1 cellular context compared by ENCODE assay signal in genomic region chr5:181187500-181188213, GRCh38.
TF ChIP-seq lines count a peak whose summit lies in the region.

No MANE protein-coding gene starts in this region.

TF ChIP-seq in HepG2, 621 proteins besides CTCF, POLR2A, EP300 and RAD21 (continued from another document and continues in another):
- TF ChIP-seq ZNF276 (CRISPR knock-in tag; IDR thresholded peaks at IDR 0.05; ENCODE audit: low read depth) (0 out of 2 replicates have a peak, but pooled peaks have one; percentile 60), ZMYM3 (CRISPR knock-in tag; IDR thresholded peaks at IDR 0.05) (peak; percentile 78), ZNF225 (CRISPR knock-in tag; IDR thresholded peaks at IDR 0.05) (no peak), POGZ (CRISPR knock-in tag; IDR thresholded peaks at IDR 0.05) (peak; percentile 56; the same call in 1 of the 2 replicates), ZSCAN20 (CRISPR knock-in tag; IDR thresholded peaks at IDR 0.05; ENCODE audit: borderline replicate concordance) (0 out of 2 replicates have a peak, but pooled peaks have one; percentile 56), ZNF160 (CRISPR knock-in tag; IDR thresholded peaks at IDR 0.05) (no peak), ZNF543 (CRISPR knock-in tag; IDR thresholded peaks at IDR 0.05) (0 out of 2 replicates have a peak, but pooled peaks have one; percentile 32), MBD4 (IDR thresholded peaks at IDR 0.05; ENCODE audit: borderline replicate concordance, low read length) (no peak), NFIB (CRISPR knock-in tag; IDR thresholded peaks at IDR 0.05; ENCODE audit: borderline replicate concordance) (no peak), ZNF281 (CRISPR knock-in tag; IDR thresholded peaks at IDR 0.05; ENCODE audit: borderline replicate concordance) (no peak), HNF4A (CRISPR knock-in tag; IDR thresholded peaks at IDR 0.05) (no peak; the same call in 1 of the 2 replicates), KAT2B (IDR thresholded peaks at IDR 0.05; ENCODE audit: borderline replicate concordance, low read depth, low read length) (no peak), E2F2 (CRISPR knock-in tag; IDR thresholded peaks at IDR 0.05; ENCODE audit: borderline replicate concordance) (no peak), ZNF780A (CRISPR knock-in tag; IDR thresholded peaks at IDR 0.05) (no peak), ZNF460 (CRISPR knock-in tag; IDR thresholded peaks at IDR 0.05; ENCODE audit: borderline replicate concordance) (peak; percentile 95), ZNF747 (CRISPR knock-in tag; IDR thresholded peaks at IDR 0.05; ENCODE audit: borderline replicate concordance) (no peak), E2F5 (CRISPR knock-in tag; conservative IDR thresholded peaks at IDR 0.05) (no peak), SP140L (CRISPR knock-in tag; IDR thresholded peaks at IDR 0.05; ENCODE audit: borderline replicate concordance) (peak; percentile 47; the same call in 1 of the 2 replicates), NFKBIZ (CRISPR knock-in tag; IDR thresholded peaks at IDR 0.05) (no peak), ZNF564 (CRISPR knock-in tag; IDR thresholded peaks at IDR 0.05) (peak; percentile 22; the same call in 1 of the 2 replicates), BATF2 (CRISPR knock-in tag; IDR thresholded peaks at IDR 0.05) (no peak), ZNF879 (CRISPR knock-in tag; IDR thresholded peaks at IDR 0.05) (no peak), ZNF549 (CRISPR knock-in tag; IDR thresholded peaks at IDR 0.05) (no peak), ZNF501 (CRISPR knock-in tag; IDR thresholded peaks at IDR 0.05) (peak; percentile 81), DPF2 (CRISPR knock-in tag; IDR thresholded peaks at IDR 0.05; ENCODE audit: borderline replicate concordance, low read depth) (no peak), ZNF761 (CRISPR knock-in tag; conservative IDR thresholded peaks at IDR 0.05) (peak; percentile 24; the same call in 1 of the 2 replicates), E2F1 (CRISPR knock-in tag; IDR thresholded peaks at IDR 0.05) (no peak), STAG1 (CRISPR knock-in tag; IDR thresholded peaks at IDR 0.05) (no peak), ZNF34 (CRISPR knock-in tag; IDR thresholded peaks at IDR 0.05; ENCODE audit: borderline replicate concordance) (no peak), SNAPC2 (CRISPR knock-in tag; IDR thresholded peaks at IDR 0.05) (no peak), ZNF83 (CRISPR knock-in tag; IDR thresholded peaks at IDR 0.05; ENCODE audit: borderline replicate concordance) (0 out of 2 replicates have a peak, but pooled peaks have one; percentile 11), GATAD2A (CRISPR knock-in tag; IDR thresholded peaks at IDR 0.05) (peak; percentile 62), EEA1 (CRISPR knock-in tag; IDR thresholded peaks at IDR 0.05; ENCODE audit: borderline replicate concordance) (no peak), MEIS2 (CRISPR knock-in tag; IDR thresholded peaks at IDR 0.05) (peak; percentile 85), MTA1 (CRISPR knock-in tag; IDR thresholded peaks at IDR 0.05; ENCODE audit: borderline replicate concordance) (no peak), ZNF652 (CRISPR knock-in tag; IDR thresholded peaks at IDR 0.05; ENCODE audit: borderline replicate concordance, low read depth) (no peak), ATRX (CRISPR knock-in tag; IDR thresholded peaks at IDR 0.05; ENCODE audit: borderline replicate concordance) (no peak), RFX5 (IDR thresholded peaks at IDR 0.05; ENCODE audit: low read depth, low read length) (no peak), ZNF530 (CRISPR knock-in tag; IDR thresholded peaks at IDR 0.05; ENCODE audit: low read depth) (no peak), ZBTB26 (CRISPR knock-in tag; IDR thresholded peaks at IDR 0.05; ENCODE audit: borderline replicate concordance) (peak; percentile 39; the same call in 1 of the 2 replicates), GMEB1 (CRISPR knock-in tag; IDR thresholded peaks at IDR 0.05; ENCODE audit: borderline replicate concordance) (peak; percentile 28; the same call in 1 of the 2 replicates), SMAD9 (CRISPR knock-in tag; IDR thresholded peaks at IDR 0.05) (no peak), JUNB (CRISPR knock-in tag; IDR thresholded peaks at IDR 0.05; ENCODE audit: borderline replicate concordance) (no peak), RFXAP (CRISPR knock-in tag; IDR thresholded peaks at IDR 0.05; ENCODE audit: borderline replicate concordance) (no peak), CHD4 (IDR thresholded peaks at IDR 0.05; ENCODE audit: borderline replicate concordance, low read length) (peak; percentile 97), ZNF788 (CRISPR knock-in tag; IDR thresholded peaks at IDR 0.05; ENCODE audit: borderline replicate concordance) (peak; percentile 91; the same call in 1 of the 2 replicates), REL (CRISPR knock-in tag; conservative IDR thresholded peaks at IDR 0.05) (no peak), ZNF207 (IDR thresholded peaks at IDR 0.05; ENCODE audit: borderline replicate concordance) (no peak), YEATS4 (CRISPR knock-in tag; IDR thresholded peaks at IDR 0.05; ENCODE audit: borderline replicate concordance) (peak; percentile 49; the same call in 1 of the 2 replicates), JDP2 (CRISPR knock-in tag; IDR thresholded peaks at IDR 0.05; ENCODE audit: borderline replicate concordance) (no peak), ZNF577 (CRISPR knock-in tag; IDR thresholded peaks at IDR 0.05; ENCODE audit: borderline replicate concordance, low read depth) (no peak), ZNF333 (CRISPR knock-in tag; IDR thresholded peaks at IDR 0.05; ENCODE audit: borderline replicate concordance) (no peak)
- TF ChIP-seq, protein P1, sequence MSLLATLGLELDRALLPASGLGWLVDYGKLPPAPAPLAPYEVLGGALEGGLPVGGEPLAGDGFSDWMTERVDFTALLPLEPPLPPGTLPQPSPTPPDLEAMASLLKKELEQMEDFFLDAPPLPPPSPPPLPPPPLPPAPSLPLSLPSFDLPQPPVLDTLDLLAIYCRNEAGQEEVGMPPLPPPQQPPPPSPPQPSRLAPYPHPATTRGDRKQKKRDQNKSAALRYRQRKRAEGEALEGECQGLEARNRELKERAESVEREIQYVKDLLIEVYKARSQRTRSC (CRISPR knock-in tag; IDR thresholded peaks at IDR 0.05; ENCODE audit: low read depth): no peak
- TF ChIP-seq, protein P2, sequence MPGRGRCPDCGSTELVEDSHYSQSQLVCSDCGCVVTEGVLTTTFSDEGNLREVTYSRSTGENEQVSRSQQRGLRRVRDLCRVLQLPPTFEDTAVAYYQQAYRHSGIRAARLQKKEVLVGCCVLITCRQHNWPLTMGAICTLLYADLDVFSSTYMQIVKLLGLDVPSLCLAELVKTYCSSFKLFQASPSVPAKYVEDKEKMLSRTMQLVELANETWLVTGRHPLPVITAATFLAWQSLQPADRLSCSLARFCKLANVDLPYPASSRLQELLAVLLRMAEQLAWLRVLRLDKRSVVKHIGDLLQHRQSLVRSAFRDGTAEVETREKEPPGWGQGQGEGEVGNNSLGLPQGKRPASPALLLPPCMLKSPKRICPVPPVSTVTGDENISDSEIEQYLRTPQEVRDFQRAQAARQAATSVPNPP (CRISPR knock-in tag; IDR thresholded peaks at IDR 0.05): no peak; the same call in 1 of the 2 replicates
- TF ChIP-seq, protein P3, sequence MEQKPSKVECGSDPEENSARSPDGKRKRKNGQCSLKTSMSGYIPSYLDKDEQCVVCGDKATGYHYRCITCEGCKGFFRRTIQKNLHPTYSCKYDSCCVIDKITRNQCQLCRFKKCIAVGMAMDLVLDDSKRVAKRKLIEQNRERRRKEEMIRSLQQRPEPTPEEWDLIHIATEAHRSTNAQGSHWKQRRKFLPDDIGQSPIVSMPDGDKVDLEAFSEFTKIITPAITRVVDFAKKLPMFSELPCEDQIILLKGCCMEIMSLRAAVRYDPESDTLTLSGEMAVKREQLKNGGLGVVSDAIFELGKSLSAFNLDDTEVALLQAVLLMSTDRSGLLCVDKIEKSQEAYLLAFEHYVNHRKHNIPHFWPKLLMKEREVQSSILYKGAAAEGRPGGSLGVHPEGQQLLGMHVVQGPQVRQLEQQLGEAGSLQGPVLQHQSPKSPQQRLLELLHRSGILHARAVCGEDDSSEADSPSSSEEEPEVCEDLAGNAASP (CRISPR knock-in tag; IDR thresholded peaks at IDR 0.05; ENCODE audit: borderline replicate concordance): no peak
- TF ChIP-seq, protein P4, sequence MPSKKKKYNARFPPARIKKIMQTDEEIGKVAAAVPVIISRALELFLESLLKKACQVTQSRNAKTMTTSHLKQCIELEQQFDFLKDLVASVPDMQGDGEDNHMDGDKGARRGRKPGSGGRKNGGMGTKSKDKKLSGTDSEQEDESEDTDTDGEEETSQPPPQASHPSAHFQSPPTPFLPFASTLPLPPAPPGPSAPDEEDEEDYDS (CRISPR knock-in tag; IDR thresholded peaks at IDR 0.05): 0 out of 2 replicates have a peak, but pooled peaks have one; percentile 30
